11 cellular contexts compared by ENCODE assay signal in the genomic region with DNA sequence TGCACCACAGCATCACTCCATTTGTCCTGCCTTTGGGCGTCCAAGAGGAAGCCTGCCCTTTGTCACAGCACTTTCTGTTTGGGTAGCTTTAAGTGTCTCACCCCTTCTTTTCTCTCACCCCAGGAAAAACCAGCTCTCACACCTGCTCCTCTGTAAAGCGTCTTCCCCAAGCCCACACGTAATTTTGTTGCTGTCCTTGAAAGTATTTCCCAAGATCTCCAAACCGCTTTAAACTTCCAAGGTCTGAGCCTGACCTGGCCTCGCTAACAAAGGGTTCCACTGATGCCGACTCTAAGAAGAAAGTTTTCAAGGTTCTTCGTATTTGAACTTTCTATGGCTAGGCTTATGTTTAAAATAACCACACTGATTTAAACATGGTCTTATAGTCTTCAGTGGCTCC. TPM values are rescaled to one million over a fixed set of nuclear protein-coding genes. Genes with fewer than 3 reads are reported as not detected.
A peak's percentile ranks its signal among the peaks of the same experiment; 100 is the strongest.
DNase-seq lines count a peak whose midpoint lies in the region; ATAC-seq and TF ChIP-seq lines count a peak whose summit lies in the region.
"Had no signal": no experiment of that assay in that cellular context is flagged by ENCODE, and none has a peak within 500 bp of the region (broad histone marks: within the 10 kb centered on the region; RNA-seq: fewer than 3 reads in every experiment).

No MANE protein-coding gene starts in this region.

- H3K27ac Mint-ChIP-seq in GM23338 (peak overlapping the region; percentile 34; the same call in 1 of the 2 replicates), immature natural killer cell (peak overlapping the region; percentile 2 to 87 (median 12))
- no peak overlapping the region for H3K27ac Mint-ChIP-seq in activated T-helper 1 cell treated with anti-CD3 and anti-CD28 coated beads, Interleukin-12 subunit alpha, Interleukin-12 subunit beta, Interleukin-2, Interleukin-4 antibody, amounts not matched to agents 30 ng/mL and 10 ng/mL and 1 ng/mL, durations not matched to agents 14 hours and 24 hours and 36 hours

- no peak overlapping the region for H3K4me3 ChIP-seq in GM23338
- H3K4me3 ChIP-seq in skeletal muscle tissue (ENCODE audit: low read length in 3 of 3): no peak overlapping the region

- H3K27me3 Mint-ChIP-seq in GM23338 (ENCODE audit: insufficient read depth, low read depth, poor library complexity) (peaks cover 5% of the 10 kb centered on the region), immature natural killer cell (ENCODE audit: low read depth in 3 of 3) (no peaks in the 10 kb centered on the region)
- no peaks in the 10 kb centered on the region for H3K27me3 Mint-ChIP-seq in activated T-helper 1 cell treated with anti-CD3 and anti-CD28 coated beads, Interleukin-12 subunit alpha, Interleukin-12 subunit beta, Interleukin-2, Interleukin-4 antibody, amounts not matched to agents 30 ng/mL and 10 ng/mL and 1 ng/mL, durations not matched to agents 14 hours and 24 hours and 36 hours (ENCODE audit: insufficient read depth)

- H3K4me1 ChIP-seq in GM23338 (ENCODE audit: insufficient read depth) (peaks cover 14% of the 10 kb centered on the region), skeletal muscle tissue (ENCODE audit: control insufficient read depth in 3 of 3, insufficient read depth in 3 of 3, low read length in 3 of 3) (peaks cover 54 to 70% (median 60%) of the 10 kb centered on the region in 3 donors)

- H3K9ac ChIP-seq in skeletal muscle tissue (ENCODE audit: low read depth in 1 of 3, low read length in 3 of 3): peak overlapping the region in 1 of 3 donors; percentile 33

- H3K9me2 ChIP-seq in GM23338 (ENCODE audit: insufficient read depth): no peaks in the 10 kb centered on the region

- H3K9me3 ChIP-seq in skeletal muscle tissue (ENCODE audit: control insufficient read depth in 3 of 3, low read length in 3 of 3): no peaks in the 10 kb centered on the region

- no peaks in the 10 kb centered on the region for H3K9me3 Mint-ChIP-seq in GM23338
- H3K9me3 Mint-ChIP-seq in activated T-helper 1 cell treated with anti-CD3 and anti-CD28 coated beads, Interleukin-12 subunit alpha, Interleukin-12 subunit beta, Interleukin-2, Interleukin-4 antibody, amounts not matched to agents 30 ng/mL and 10 ng/mL and 1 ng/mL, durations not matched to agents 14 hours and 24 hours and 36 hours: no peaks in the 10 kb centered on the region
- no peaks in the 10 kb centered on the region for H3K9me3 Mint-ChIP-seq in immature natural killer cell

- H2AFZ ChIP-seq in GM23338: no peak overlapping the region

- H3K27me3 ChIP-seq in GM23338 (ENCODE audit: insufficient read depth): no peaks in the 10 kb centered on the region
- no peaks in the 10 kb centered on the region for H3K27me3 ChIP-seq in skeletal muscle tissue (ENCODE audit: control insufficient read depth in 3 of 3, insufficient read depth in 3 of 3, low read length in 3 of 3)

- no peak overlapping the region; the same call in 2 of the 3 replicates for H3K4me3 Mint-ChIP-seq in GM23338
- H3K4me3 Mint-ChIP-seq in activated T-helper 1 cell treated with anti-CD3 and anti-CD28 coated beads, Interleukin-12 subunit alpha, Interleukin-12 subunit beta, Interleukin-2, Interleukin-4 antibody, amounts not matched to agents 30 ng/mL and 10 ng/mL and 1 ng/mL, durations not matched to agents 14 hours and 24 hours and 36 hours: peak overlapping the region; percentile 60
- peak overlapping the region in 4 of 5 donors; percentile 6 to 47 (median 38) for H3K4me3 Mint-ChIP-seq in immature natural killer cell

- H3K36me3 ChIP-seq in GM23338 (ENCODE audit: insufficient read depth): no peaks in the 10 kb centered on the region
- no peaks in the 10 kb centered on the region for H3K36me3 ChIP-seq in skeletal muscle tissue (ENCODE audit: control insufficient read depth in 3 of 3, insufficient read depth in 3 of 3, low read length in 3 of 3)

- no peaks in the 10 kb centered on the region for H3F3A ChIP-seq in GM23338 (replicated peaks; ENCODE audit: low read depth)

- intact Hi-C loops in activated T-helper 1 cell treated with anti-CD3 and anti-CD28 coated beads, Interleukin-12 subunit alpha, Interleukin-12 subunit beta, Interleukin-2, Interleukin-4 antibody, amounts not matched to agents 30 ng/mL and 10 ng/mL and 1 ng/mL, durations not matched to agents 14 hours and 24 hours and 36 hours (cut with micrococcal nuclease): no loop called here

- H3K36me3 Mint-ChIP-seq in GM23338 (ENCODE audit: low read depth) (no peaks in the 10 kb centered on the region), immature natural killer cell (peaks cover 0 to 23% (median 18%) of the 10 kb centered on the region in 3 donors)
- H3K36me3 Mint-ChIP-seq in activated T-helper 1 cell treated with anti-CD3 and anti-CD28 coated beads, Interleukin-12 subunit alpha, Interleukin-12 subunit beta, Interleukin-2, Interleukin-4 antibody, amounts not matched to agents 30 ng/mL and 10 ng/mL and 1 ng/mL, durations not matched to agents 14 hours and 24 hours and 36 hours (ENCODE audit: low read depth): peaks cover 8% of the 10 kb centered on the region

- DNase-seq in GM23338 (ENCODE audit: low spot score): no peak
- DNase-seq in activated T-helper 1 cell treated with anti-CD3 and anti-CD28 coated beads, Interleukin-12 subunit alpha, Interleukin-12 subunit beta, Interleukin-2, Interleukin-4 antibody, amounts not matched to agents 30 ng/mL and 10 ng/mL and 1 ng/mL, durations not matched to agents 14 hours and 24 hours and 36 hours (ENCODE audit: low spot score): no peak
- no peak for DNase-seq in immature natural killer cell
- DNase-seq in NCI-H510A treated with DMSO at 0.1 percent for 48 hours (lab: John Stamatoyannopoulos, UW): no peak
- no peak for DNase-seq in NCI-H446 (lab: John Stamatoyannopoulos, UW)
- DNase-seq: COR-L47, NCI-H226, occipital lobe had no signal

- TF ChIP-seq CTCF in GM23338 (conservative IDR thresholded peaks at IDR 0.05; ENCODE audit: low read depth in 2 of 2): no peak

- no peaks in the 10 kb centered on the region; the same call in 1 of the 2 replicates for H4K20me1 ChIP-seq in GM23338 (replicated peaks; ENCODE audit: insufficient read depth)

- H3K79me2 ChIP-seq in GM23338 (replicated peaks; ENCODE audit: insufficient read depth): peaks cover 4% of the 10 kb centered on the region

- H3K4me1 Mint-ChIP-seq in GM23338 (peaks cover 52% of the 10 kb centered on the region), immature natural killer cell (peaks cover 59 to 90% of the 10 kb centered on the region in 2 donors)
- peaks cover 38% of the 10 kb centered on the region for H3K4me1 Mint-ChIP-seq in activated T-helper 1 cell treated with anti-CD3 and anti-CD28 coated beads, Interleukin-12 subunit alpha, Interleukin-12 subunit beta, Interleukin-2, Interleukin-4 antibody, amounts not matched to agents 30 ng/mL and 10 ng/mL and 1 ng/mL, durations not matched to agents 14 hours and 24 hours and 36 hours (ENCODE audit: low read depth)

- H3K4me2 ChIP-seq in GM23338: no peak overlapping the region

- H3K27ac ChIP-seq in GM23338 (ENCODE audit: low read depth): peak overlapping the region; percentile 53; the same call in 1 of the 2 replicates
- H3K27ac ChIP-seq in skeletal muscle tissue (ENCODE audit: low read depth, low read length): peak overlapping the region; percentile 41

- ATAC-seq in GM23338: no peak
- no peak for ATAC-seq in GM18873 (IDR thresholded peaks at IDR 0.05; ENCODE audit: low FRiP score, unreplicated experiment)
- ATAC-seq in HG03354 (IDR thresholded peaks at IDR 0.05; ENCODE audit: poor library complexity, severe bottlenecking, unreplicated experiment): no peak

TF ChIP-seq in GM23338, 12 proteins besides CTCF, POLR2A, EP300 and RAD21 (continues in another document):
- TF ChIP-seq POLR2AphosphoS5 (IDR thresholded peaks at IDR 0.05; ENCODE audit: low read depth) (no peak), JUNB (IDR thresholded peaks at IDR 0.05; ENCODE audit: unreplicated experiment) (no peak), CREB1 (CRISPR knock-in tag; IDR thresholded peaks at IDR 0.05; ENCODE audit: low read depth) (no peak), NANOG (IDR thresholded peaks at IDR 0.05; ENCODE audit: borderline replicate concordance) (no peak)

RNA-seq across cellular contexts. Expression of gene ABHD2, which starts 5.3 kb away (rescaled TPM):
- total RNA-seq in GM23338 (2014; rRNA removed; shearing (Covaris generic)): 15.2 and 15.7 TPM in 2 replicates
- 5.2 and 5.3 TPM in 2 replicates for polyA plus RNA-seq in GM23338 (2016; fragmentation: Nextera tagmentation; extraction: Ambion mirVana)
- 66.5 and 66.7 TPM in 2 replicates for total RNA-seq in activated T-helper 1 cell treated with anti-CD3 and anti-CD28 coated beads, Interleukin-12 subunit alpha, Interleukin-12 subunit beta, Interleukin-2, Interleukin-4 antibody, amounts not matched to agents 30 ng/mL and 10 ng/mL and 1 ng/mL, durations not matched to agents 14 hours and 24 hours and 36 hours
- polyA plus RNA-seq in immature natural killer cell: 10 to 100 TPM; 26.9 to 70.6 (median 33.1) TPM
- 23.0 TPM for total RNA-seq in skeletal muscle tissue
